1 cellular context compared by ENCODE assay signal in the genomic region with DNA sequence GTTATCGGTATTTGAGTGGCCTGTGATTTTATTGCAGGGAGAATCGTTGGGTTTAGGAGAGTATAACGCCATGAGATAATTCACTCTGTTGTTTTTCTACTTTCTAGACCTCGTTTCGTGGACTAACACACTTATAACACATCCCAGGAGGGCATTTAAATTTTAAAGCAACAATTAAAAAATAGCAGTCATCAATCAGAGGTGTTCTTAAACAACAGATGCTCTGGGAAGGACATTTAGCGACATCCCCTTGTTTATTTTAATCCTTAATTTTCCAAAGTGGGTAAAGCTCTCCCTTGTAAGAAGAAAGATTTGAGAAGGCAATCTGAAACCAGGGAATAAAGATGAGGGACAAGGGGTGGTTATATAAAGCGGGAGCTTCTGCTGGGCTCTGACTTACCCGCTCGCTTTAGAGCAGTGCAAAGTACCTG.
TF ChIP-seq lines count a peak whose summit lies in the region.

No MANE protein-coding gene starts in this region.

TF ChIP-seq in HEK293, 187 proteins besides CTCF, POLR2A, EP300 and RAD21 (continued from another document):
- TF ChIP-seq, protein P1, sequence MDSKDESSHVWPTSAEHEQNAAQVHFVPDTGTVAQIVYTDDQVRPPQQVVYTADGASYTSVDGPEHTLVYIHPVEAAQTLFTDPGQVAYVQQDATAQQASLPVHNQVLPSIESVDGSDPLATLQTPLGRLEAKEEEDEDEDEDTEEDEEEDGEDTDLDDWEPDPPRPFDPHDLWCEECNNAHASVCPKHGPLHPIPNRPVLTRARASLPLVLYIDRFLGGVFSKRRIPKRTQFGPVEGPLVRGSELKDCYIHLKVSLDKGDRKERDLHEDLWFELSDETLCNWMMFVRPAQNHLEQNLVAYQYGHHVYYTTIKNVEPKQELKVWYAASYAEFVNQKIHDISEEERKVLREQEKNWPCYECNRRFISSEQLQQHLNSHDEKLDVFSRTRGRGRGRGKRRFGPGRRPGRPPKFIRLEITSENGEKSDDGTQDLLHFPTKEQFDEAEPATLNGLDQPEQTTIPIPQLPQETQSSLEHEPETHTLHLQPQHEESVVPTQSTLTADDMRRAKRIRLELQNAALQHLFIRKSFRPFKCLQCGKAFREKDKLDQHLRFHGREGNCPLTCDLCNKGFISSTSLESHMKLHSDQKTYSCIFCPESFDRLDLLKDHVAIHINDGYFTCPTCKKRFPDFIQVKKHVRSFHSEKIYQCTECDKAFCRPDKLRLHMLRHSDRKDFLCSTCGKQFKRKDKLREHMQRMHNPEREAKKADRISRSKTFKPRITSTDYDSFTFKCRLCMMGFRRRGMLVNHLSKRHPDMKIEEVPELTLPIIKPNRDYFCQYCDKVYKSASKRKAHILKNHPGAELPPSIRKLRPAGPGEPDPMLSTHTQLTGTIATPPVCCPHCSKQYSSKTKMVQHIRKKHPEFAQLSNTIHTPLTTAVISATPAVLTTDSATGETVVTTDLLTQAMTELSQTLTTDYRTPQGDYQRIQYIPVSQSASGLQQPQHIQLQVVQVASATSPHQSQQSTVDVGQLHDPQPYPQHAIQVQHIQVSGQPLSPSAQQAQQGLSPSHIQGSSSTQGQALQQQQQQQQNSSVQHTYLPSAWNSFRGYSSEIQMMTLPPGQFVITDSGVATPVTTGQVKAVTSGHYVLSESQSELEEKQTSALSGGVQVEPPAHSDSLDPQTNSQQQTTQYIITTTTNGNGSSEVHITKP (tag by site-specific recombination; IDR thresholded peaks at IDR 0.05): peak; percentile 65
- TF ChIP-seq, protein P2, sequence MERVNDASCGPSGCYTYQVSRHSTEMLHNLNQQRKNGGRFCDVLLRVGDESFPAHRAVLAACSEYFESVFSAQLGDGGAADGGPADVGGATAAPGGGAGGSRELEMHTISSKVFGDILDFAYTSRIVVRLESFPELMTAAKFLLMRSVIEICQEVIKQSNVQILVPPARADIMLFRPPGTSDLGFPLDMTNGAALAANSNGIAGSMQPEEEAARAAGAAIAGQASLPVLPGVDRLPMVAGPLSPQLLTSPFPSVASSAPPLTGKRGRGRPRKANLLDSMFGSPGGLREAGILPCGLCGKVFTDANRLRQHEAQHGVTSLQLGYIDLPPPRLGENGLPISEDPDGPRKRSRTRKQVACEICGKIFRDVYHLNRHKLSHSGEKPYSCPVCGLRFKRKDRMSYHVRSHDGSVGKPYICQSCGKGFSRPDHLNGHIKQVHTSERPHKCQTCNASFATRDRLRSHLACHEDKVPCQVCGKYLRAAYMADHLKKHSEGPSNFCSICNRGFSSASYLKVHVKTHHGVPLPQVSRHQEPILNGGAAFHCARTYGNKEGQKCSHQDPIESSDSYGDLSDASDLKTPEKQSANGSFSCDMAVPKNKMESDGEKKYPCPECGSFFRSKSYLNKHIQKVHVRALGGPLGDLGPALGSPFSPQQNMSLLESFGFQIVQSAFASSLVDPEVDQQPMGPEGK (tag by site-specific recombination; IDR thresholded peaks at IDR 0.05): no peak
- TF ChIP-seq TRIM28 (IDR thresholded peaks at IDR 0.05; ENCODE audit: borderline replicate concordance, low read length) (peak; percentile 44; the same call in 1 of the 2 replicates), ZNF843 (tag by site-specific recombination; IDR thresholded peaks at IDR 0.05) (peak; percentile 91; the same call in 1 of the 2 replicates), ZNF596 (tag by site-specific recombination; IDR thresholded peaks at IDR 0.05) (peak; percentile 26; the same call in 1 of the 2 replicates), WT1 (tag by site-specific recombination; IDR thresholded peaks at IDR 0.05) (peak; percentile 72), ZNF132 (tag by site-specific recombination; IDR thresholded peaks at IDR 0.05; ENCODE audit: borderline replicate concordance) (no peak), ZBTB48 (tag by site-specific recombination; IDR thresholded peaks at IDR 0.05) (peak; percentile 90), ZNF324 (tag by site-specific recombination; IDR thresholded peaks at IDR 0.05) (no peak), ZIC2 (tag by site-specific recombination; IDR thresholded peaks at IDR 0.05) (no peak)
- TF ChIP-seq, protein P3, sequence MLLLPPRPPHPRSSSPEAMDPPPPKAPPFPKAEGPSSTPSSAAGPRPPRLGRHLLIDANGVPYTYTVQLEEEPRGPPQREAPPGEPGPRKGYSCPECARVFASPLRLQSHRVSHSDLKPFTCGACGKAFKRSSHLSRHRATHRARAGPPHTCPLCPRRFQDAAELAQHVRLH (tag by site-specific recombination; IDR thresholded peaks at IDR 0.05): peak; percentile 81; the same call in 1 of the 2 replicates
- TF ChIP-seq, protein P4, sequence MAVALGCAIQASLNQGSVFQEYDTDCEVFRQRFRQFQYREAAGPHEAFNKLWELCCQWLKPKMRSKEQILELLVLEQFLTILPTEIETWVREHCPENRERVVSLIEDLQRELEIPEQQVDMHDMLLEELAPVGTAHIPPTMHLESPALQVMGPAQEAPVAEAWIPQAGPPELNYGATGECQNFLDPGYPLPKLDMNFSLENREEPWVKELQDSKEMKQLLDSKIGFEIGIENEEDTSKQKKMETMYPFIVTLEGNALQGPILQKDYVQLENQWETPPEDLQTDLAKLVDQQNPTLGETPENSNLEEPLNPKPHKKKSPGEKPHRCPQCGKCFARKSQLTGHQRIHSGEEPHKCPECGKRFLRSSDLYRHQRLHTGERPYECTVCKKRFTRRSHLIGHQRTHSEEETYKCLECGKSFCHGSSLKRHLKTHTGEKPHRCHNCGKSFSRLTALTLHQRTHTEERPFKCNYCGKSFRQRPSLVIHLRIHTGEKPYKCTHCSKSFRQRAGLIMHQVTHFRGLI (tag by site-specific recombination; IDR thresholded peaks at IDR 0.05): 0 out of 2 replicates have a peak, but pooled peaks have one; percentile 18
- TF ChIP-seq, protein P5, sequence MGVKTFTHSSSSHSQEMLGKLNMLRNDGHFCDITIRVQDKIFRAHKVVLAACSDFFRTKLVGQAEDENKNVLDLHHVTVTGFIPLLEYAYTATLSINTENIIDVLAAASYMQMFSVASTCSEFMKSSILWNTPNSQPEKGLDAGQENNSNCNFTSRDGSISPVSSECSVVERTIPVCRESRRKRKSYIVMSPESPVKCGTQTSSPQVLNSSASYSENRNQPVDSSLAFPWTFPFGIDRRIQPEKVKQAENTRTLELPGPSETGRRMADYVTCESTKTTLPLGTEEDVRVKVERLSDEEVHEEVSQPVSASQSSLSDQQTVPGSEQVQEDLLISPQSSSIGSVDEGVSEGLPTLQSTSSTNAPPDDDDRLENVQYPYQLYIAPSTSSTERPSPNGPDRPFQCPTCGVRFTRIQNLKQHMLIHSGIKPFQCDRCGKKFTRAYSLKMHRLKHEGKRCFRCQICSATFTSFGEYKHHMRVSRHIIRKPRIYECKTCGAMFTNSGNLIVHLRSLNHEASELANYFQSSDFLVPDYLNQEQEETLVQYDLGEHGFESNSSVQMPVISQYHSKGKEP (tag by site-specific recombination; IDR thresholded peaks at IDR 0.05): peak; percentile 15; the same call in 1 of the 2 replicates
TF ChIP-seq in HEK293: peak in this region for 32.
